ENCODE assay signal across 1 cellular context in the genomic region with DNA sequence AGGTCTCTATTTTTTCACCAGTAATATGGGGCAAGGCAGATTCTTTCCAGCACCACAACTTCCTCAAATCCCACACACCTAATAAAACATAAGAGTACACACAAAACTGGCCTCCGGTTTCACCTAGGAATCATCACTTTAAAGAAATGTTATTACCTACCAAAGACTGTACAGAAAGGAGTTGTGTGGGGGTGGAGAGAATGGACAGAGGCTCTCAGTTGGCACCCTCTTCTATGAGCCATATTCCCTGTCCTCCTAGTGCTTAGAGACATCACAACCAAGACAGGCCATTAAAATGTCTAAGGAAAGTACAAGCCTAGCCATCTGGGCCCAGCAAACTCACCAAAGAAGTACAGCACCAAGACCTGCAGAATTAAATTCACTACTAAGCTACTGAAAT.
TF ChIP-seq lines count a peak whose summit lies in the region.

No MANE protein-coding gene starts in this region.

TF ChIP-seq in GM23338, 12 proteins besides CTCF, POLR2A, EP300 and RAD21 (continued from another document):
- TF ChIP-seq, protein P1, sequence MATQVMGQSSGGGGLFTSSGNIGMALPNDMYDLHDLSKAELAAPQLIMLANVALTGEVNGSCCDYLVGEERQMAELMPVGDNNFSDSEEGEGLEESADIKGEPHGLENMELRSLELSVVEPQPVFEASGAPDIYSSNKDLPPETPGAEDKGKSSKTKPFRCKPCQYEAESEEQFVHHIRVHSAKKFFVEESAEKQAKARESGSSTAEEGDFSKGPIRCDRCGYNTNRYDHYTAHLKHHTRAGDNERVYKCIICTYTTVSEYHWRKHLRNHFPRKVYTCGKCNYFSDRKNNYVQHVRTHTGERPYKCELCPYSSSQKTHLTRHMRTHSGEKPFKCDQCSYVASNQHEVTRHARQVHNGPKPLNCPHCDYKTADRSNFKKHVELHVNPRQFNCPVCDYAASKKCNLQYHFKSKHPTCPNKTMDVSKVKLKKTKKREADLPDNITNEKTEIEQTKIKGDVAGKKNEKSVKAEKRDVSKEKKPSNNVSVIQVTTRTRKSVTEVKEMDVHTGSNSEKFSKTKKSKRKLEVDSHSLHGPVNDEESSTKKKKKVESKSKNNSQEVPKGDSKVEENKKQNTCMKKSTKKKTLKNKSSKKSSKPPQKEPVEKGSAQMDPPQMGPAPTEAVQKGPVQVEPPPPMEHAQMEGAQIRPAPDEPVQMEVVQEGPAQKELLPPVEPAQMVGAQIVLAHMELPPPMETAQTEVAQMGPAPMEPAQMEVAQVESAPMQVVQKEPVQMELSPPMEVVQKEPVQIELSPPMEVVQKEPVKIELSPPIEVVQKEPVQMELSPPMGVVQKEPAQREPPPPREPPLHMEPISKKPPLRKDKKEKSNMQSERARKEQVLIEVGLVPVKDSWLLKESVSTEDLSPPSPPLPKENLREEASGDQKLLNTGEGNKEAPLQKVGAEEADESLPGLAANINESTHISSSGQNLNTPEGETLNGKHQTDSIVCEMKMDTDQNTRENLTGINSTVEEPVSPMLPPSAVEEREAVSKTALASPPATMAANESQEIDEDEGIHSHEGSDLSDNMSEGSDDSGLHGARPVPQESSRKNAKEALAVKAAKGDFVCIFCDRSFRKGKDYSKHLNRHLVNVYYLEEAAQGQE (IDR thresholded peaks at IDR 0.05; ENCODE audit: unreplicated experiment), result no peak
- no peak for TF ChIP-seq NANOG (IDR thresholded peaks at IDR 0.05; ENCODE audit: borderline replicate concordance)
- TF ChIP-seq EZH2 (IDR thresholded peaks at IDR 0.05; ENCODE audit: low read depth, unreplicated experiment), result no peak
- no peak for TF ChIP-seq EZH2phosphoT487 (IDR thresholded peaks at IDR 0.05; ENCODE audit: unreplicated experiment)
- TF ChIP-seq, protein P2, sequence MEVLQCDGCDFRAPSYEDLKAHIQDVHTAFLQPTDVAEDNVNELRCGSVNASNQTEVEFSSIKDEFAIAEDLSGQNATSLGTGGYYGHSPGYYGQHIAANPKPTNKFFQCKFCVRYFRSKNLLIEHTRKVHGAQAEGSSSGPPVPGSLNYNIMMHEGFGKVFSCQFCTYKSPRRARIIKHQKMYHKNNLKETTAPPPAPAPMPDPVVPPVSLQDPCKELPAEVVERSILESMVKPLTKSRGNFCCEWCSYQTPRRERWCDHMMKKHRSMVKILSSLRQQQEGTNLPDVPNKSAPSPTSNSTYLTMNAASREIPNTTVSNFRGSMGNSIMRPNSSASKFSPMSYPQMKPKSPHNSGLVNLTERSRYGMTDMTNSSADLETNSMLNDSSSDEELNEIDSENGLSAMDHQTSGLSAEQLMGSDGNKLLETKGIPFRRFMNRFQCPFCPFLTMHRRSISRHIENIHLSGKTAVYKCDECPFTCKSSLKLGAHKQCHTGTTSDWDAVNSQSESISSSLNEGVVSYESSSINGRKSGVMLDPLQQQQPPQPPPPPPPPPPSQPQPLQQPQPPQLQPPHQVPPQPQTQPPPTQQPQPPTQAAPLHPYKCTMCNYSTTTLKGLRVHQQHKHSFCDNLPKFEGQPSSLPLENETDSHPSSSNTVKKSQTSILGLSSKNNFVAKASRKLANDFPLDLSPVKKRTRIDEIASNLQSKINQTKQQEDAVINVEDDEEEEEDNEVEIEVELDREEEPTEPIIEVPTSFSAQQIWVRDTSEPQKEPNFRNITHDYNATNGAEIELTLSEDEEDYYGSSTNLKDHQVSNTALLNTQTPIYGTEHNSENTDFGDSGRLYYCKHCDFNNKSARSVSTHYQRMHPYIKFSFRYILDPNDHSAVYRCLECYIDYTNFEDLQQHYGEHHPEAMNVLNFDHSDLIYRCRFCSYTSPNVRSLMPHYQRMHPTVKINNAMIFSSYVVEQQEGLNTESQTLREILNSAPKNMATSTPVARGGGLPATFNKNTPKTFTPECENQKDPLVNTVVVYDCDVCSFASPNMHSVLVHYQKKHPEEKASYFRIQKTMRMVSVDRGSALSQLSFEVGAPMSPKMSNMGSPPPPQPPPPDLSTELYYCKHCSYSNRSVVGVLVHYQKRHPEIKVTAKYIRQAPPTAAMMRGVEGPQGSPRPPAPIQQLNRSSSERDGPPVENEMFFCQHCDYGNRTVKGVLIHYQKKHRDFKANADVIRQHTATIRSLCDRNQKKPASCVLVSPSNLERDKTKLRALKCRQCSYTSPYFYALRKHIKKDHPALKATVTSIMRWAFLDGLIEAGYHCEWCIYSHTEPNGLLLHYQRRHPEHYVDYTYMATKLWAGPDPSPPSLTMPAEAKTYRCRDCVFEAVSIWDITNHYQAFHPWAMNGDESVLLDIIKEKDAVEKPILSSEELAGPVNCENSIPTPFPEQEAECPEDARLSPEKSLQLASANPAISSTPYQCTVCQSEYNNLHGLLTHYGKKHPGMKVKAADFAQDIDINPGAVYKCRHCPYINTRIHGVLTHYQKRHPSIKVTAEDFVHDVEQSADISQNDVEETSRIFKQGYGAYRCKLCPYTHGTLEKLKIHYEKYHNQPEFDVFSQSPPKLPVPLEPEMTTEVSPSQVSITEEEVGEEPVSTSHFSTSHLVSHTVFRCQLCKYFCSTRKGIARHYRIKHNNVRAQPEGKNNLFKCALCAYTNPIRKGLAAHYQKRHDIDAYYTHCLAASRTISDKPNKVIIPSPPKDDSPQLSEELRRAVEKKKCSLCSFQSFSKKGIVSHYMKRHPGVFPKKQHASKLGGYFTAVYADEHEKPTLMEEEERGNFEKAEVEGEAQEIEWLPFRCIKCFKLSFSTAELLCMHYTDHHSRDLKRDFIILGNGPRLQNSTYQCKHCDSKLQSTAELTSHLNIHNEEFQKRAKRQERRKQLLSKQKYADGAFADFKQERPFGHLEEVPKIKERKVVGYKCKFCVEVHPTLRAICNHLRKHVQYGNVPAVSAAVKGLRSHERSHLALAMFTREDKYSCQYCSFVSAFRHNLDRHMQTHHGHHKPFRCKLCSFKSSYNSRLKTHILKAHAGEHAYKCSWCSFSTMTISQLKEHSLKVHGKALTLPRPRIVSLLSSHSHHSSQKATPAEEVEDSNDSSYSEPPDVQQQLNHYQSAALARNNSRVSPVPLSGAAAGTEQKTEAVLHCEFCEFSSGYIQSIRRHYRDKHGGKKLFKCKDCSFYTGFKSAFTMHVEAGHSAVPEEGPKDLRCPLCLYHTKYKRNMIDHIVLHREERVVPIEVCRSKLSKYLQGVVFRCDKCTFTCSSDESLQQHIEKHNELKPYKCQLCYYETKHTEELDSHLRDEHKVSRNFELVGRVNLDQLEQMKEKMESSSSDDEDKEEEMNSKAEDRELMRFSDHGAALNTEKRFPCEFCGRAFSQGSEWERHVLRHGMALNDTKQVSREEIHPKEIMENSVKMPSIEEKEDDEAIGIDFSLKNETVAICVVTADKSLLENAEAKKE (CRISPR knock-in tag; IDR thresholded peaks at IDR 0.05), result no peak
- TF ChIP-seq JUNB (IDR thresholded peaks at IDR 0.05; ENCODE audit: unreplicated experiment), result no peak
- TF ChIP-seq CREB1 (CRISPR knock-in tag; IDR thresholded peaks at IDR 0.05; ENCODE audit: low read depth), result no peak
